8 cellular contexts compared by ENCODE assay signal in the genomic region with DNA sequence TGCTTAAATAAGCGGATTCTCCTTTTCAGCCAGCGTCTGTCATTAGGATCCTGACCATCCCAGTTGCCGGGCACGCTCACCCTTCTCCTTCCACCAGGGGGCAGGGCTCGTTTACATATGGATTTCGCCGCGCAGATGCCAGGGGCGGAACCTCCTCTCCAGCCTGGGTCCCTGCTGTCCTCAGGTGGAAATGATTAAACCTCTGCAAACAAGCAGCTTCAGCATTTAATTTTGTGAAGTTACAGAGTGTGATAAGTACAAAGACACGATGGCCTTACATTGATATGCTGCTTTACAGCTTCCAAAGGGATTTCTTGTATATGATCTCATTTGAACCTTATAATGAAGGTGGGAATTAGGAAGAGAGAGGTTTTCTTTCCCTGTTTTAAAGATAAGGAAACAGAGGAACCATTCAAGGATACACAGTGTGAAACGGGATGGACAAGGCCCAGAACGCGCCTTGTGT. TPM values are rescaled to one million over a fixed set of nuclear protein-coding genes. Genes with fewer than 3 reads are reported as not detected.
A peak's percentile ranks its signal among the peaks of the same experiment; 100 is the strongest.
DNase-seq lines count a peak whose midpoint lies in the region; ATAC-seq and TF ChIP-seq lines count a peak whose summit lies in the region.

No MANE protein-coding gene starts in this region.

- H3K4me1 ChIP-seq in SK-N-SH (ENCODE audit: control insufficient read depth in 1 of 2, insufficient read depth in 2 of 2, low read depth in 1 of 2, low read length in 1 of 2) = peaks cover 0 to 2% of the 10 kb centered on the region in 2 experiments; a peak in 1 of 4 replicates

- no peaks in the 10 kb centered on the region for H3K9me3 ChIP-seq in SK-N-SH

- no peaks in the 10 kb centered on the region for H3F3A ChIP-seq in SK-N-SH (replicated peaks; ENCODE audit: insufficient read depth)

- no peak overlapping the region for H3K9ac ChIP-seq in SK-N-SH

- no peak for TF ChIP-seq EP300 in SK-N-SH (IDR thresholded peaks at IDR 0.05; ENCODE audit: borderline replicate concordance in 1 of 2, low read depth in 1 of 2, low read length in 1 of 2)

- H3K4me2 ChIP-seq in SK-N-SH = no peak overlapping the region

- TF ChIP-seq CTCF in GM12873 (IDR thresholded peaks at IDR 0.05; ENCODE audit: insufficient read depth, low read depth, low read length, missing control alignments) (peak; percentile 83), SK-N-SH (IDR thresholded peaks at IDR 0.05) (peak; percentile 94)

- no peaks in the 10 kb centered on the region for H4K20me1 ChIP-seq in SK-N-SH (ENCODE audit: insufficient read depth)

- no peak overlapping the region; a peak in 1 of 4 replicates for H3K4me3 ChIP-seq in SK-N-SH (ENCODE audit: low read depth in 2 of 2, low read length in 1 of 2)

- intact Hi-C loops in posterior cingulate gyrus (cut with DNase I) = loop anchor here (5.0 kb wide), 1 partner anchor 864 kb away; no protein-coding TSS in a partner anchor

- H3K9me2 ChIP-seq in SK-N-SH = no peaks in the 10 kb centered on the region

- no peak for ATAC-seq in HG03025 (IDR thresholded peaks at IDR 0.05; ENCODE audit: low FRiP score, unreplicated experiment)

- no peaks in the 10 kb centered on the region for H3K79me2 ChIP-seq in SK-N-SH (ENCODE audit: insufficient read depth)

- no peak overlapping the region for H3K27ac ChIP-seq in SK-N-SH (ENCODE audit: low read depth in 2 of 2, low read length in 1 of 2)

- H2AFZ ChIP-seq in SK-N-SH (ENCODE audit: low read depth) = no peak overlapping the region

- CTCF ChIA-PET in SK-N-SH (lab: Yijun Ruan, JAX) = interaction anchor here (0.6 to 6.7 kb wide), 22 partner anchors 8 to 877 kb away, joined by 3 to 44 read pairs (median 4); partner anchors contain the start of genes KRT10 and SMARCE1

- WGBS in SK-N-SH (ENCODE audit: low lambda C conversion rate) = 3% methylated on average over 13 of the region's 13 CpGs

- peaks cover 52% of the 10 kb centered on the region for H3K27me3 ChIP-seq in SK-N-SH (ENCODE audit: insufficient read depth)

- DNase-seq in NCI-H128 (lab: John Stamatoyannopoulos, UW; ENCODE audit: unreplicated experiment) = peak; percentile 49
- peak; percentile 86 for DNase-seq in SK-N-SH
- peak; percentile 78 for DNase-seq in activated naive CD4-positive, alpha-beta T cell treated with Interleukin-2 at 50 U/mL for 16 hours
- DNase-seq in glomerular visceral epithelial cell (ENCODE audit: extremely low spot score) = peak; percentile 81
- DNase-seq in posterior cingulate gyrus = peak; percentile 25 to 94 (median 66)
- peak; percentile 87 for DNase-seq in ureter (ENCODE audit: low spot score)

- peak; percentile 89 for TF ChIP-seq RAD21 in SK-N-SH (IDR thresholded peaks at IDR 0.05; ENCODE audit: low read length)

- no peaks in the 10 kb centered on the region for H3K36me3 ChIP-seq in SK-N-SH (replicated peaks in 1 of 2; ENCODE audit: control insufficient read depth in 1 of 2, insufficient read depth in 2 of 2, low read length in 1 of 2)

- POLR2A ChIA-PET in SK-N-SH (lab: Yijun Ruan, JAX) = no interaction called here

TF ChIP-seq in SK-N-SH, 30 proteins besides CTCF, POLR2A, EP300 and RAD21 (continues in another document):
- no peak for TF ChIP-seq ZBTB33 (IDR thresholded peaks at IDR 0.05; ENCODE audit: borderline replicate concordance, low read depth)
- TF ChIP-seq TEAD4 (IDR thresholded peaks at IDR 0.05; ENCODE audit: borderline replicate concordance, insufficient read depth) = no peak
- TF ChIP-seq GATA2 (CRISPR knock-in tag; IDR thresholded peaks at IDR 0.05) = peak; percentile 29; the same call in 1 of the 2 replicates
- TF ChIP-seq CHD2 (IDR thresholded peaks at IDR 0.05; ENCODE audit: low read length, partially characterized antibody) = no peak
- TF ChIP-seq NFIC (IDR thresholded peaks at IDR 0.05; ENCODE audit: borderline replicate concordance) = no peak
- TF ChIP-seq SMC3 (IDR thresholded peaks at IDR 0.05; ENCODE audit: low read depth, low read length) = peak; percentile 90
- TF ChIP-seq IRF3 (IDR thresholded peaks at IDR 0.05; ENCODE audit: low read depth, low read length) = no peak
- TF ChIP-seq USF1 (IDR thresholded peaks at IDR 0.05; ENCODE audit: borderline replicate concordance, low read depth) = no peak
- no peak for TF ChIP-seq FOSL2 (IDR thresholded peaks at IDR 0.05; ENCODE audit: borderline replicate concordance, low read depth)
- TF ChIP-seq MAX (IDR thresholded peaks at IDR 0.05; ENCODE audit: low read depth) = no peak
- TF ChIP-seq, protein P1, sequence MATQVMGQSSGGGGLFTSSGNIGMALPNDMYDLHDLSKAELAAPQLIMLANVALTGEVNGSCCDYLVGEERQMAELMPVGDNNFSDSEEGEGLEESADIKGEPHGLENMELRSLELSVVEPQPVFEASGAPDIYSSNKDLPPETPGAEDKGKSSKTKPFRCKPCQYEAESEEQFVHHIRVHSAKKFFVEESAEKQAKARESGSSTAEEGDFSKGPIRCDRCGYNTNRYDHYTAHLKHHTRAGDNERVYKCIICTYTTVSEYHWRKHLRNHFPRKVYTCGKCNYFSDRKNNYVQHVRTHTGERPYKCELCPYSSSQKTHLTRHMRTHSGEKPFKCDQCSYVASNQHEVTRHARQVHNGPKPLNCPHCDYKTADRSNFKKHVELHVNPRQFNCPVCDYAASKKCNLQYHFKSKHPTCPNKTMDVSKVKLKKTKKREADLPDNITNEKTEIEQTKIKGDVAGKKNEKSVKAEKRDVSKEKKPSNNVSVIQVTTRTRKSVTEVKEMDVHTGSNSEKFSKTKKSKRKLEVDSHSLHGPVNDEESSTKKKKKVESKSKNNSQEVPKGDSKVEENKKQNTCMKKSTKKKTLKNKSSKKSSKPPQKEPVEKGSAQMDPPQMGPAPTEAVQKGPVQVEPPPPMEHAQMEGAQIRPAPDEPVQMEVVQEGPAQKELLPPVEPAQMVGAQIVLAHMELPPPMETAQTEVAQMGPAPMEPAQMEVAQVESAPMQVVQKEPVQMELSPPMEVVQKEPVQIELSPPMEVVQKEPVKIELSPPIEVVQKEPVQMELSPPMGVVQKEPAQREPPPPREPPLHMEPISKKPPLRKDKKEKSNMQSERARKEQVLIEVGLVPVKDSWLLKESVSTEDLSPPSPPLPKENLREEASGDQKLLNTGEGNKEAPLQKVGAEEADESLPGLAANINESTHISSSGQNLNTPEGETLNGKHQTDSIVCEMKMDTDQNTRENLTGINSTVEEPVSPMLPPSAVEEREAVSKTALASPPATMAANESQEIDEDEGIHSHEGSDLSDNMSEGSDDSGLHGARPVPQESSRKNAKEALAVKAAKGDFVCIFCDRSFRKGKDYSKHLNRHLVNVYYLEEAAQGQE (IDR thresholded peaks at IDR 0.05; ENCODE audit: low read depth, low read length) = no peak

RNA-seq across cellular contexts. Expression of gene KRT28, which starts 3.9 kb away (rescaled TPM):
- polyA plus RNA-seq in SK-N-SH (2012; rRNA removed) = not detected in 2 replicates
- polyA plus RNA-seq in SK-N-SH (2012; cell fraction: cytosol; rRNA removed) = not detected in 2 replicates
- polyA plus RNA-seq in SK-N-SH (2012; cell fraction: nucleus; rRNA removed) = not detected in 2 replicates
- total RNA-seq in ureter = not detected

RNA-seq across cellular contexts. Expression of gene KRT10, which starts 18.8 kb away (rescaled TPM):
- 17.1 and 31.6 TPM in 2 replicates for polyA plus RNA-seq in SK-N-SH (2012; rRNA removed)
- 49.3 and 65.9 TPM in 2 replicates for polyA plus RNA-seq in SK-N-SH (2012; cell fraction: cytosol; rRNA removed)
- 11.0 and 11.7 TPM in 2 replicates for polyA plus RNA-seq in SK-N-SH (2012; cell fraction: nucleus; rRNA removed)
- total RNA-seq in ureter = 70.1 TPM

RNA-seq across cellular contexts. Expression of gene KRT27, which starts 21.3 kb away (rescaled TPM):
- not detected in 2 replicates for polyA plus RNA-seq in SK-N-SH (2012; rRNA removed)
- polyA plus RNA-seq in SK-N-SH (2012; cell fraction: cytosol; rRNA removed) = not detected in 2 replicates
- not detected in 2 replicates for polyA plus RNA-seq in SK-N-SH (2012; cell fraction: nucleus; rRNA removed)
- total RNA-seq in ureter = 2.0 TPM

RNA-seq across cellular contexts. Expression of gene KRT26, which starts 31.6 kb away (rescaled TPM):
- not detected in 2 replicates for polyA plus RNA-seq in SK-N-SH (2012; rRNA removed)
- not detected in 2 replicates for polyA plus RNA-seq in SK-N-SH (2012; cell fraction: cytosol; rRNA removed)
- not detected in 2 replicates for polyA plus RNA-seq in SK-N-SH (2012; cell fraction: nucleus; rRNA removed)
- total RNA-seq in ureter = not detected

RNA-seq across cellular contexts. Expression of gene KRT25, which starts 48.5 kb away (rescaled TPM):
- polyA plus RNA-seq in SK-N-SH (2012; rRNA removed) = not detected in 2 replicates
- polyA plus RNA-seq in SK-N-SH (2012; cell fraction: cytosol; rRNA removed) = not detected in 2 replicates
- polyA plus RNA-seq in SK-N-SH (2012; cell fraction: nucleus; rRNA removed) = not detected in 2 replicates
- total RNA-seq in ureter = not detected
